Comparison of ENCODE assay signal across 19 cellular contexts in the genomic region with DNA sequence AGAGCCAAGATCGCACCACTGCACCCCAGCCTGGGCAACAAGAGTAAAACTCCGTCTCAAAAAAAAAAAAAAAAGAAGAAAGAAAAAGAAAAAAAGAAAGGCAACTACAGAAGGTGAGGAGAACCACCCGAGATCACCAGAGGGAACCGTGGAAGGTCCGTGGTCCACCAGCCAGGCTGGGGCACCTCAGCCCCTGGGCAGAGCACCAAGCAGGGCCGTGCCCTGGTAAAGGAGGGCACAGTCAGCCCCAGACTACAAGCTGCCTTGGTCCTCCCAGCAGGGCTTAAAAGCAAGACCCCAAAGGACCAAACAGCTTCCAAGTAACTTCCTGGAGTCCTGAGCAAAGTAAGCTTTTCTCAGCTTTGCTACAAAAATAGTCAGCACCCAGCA. TPM values are rescaled to one million over a fixed set of nuclear protein-coding genes. Genes with fewer than 3 reads are reported as not detected.
"Had no signal": no experiment of that assay in that cellular context is flagged by ENCODE, and none has a peak within 500 bp of the region (broad histone marks: within the 10 kb centered on the region; RNA-seq: fewer than 3 reads in every experiment).

No MANE protein-coding gene starts in this region.

- DNase-seq: activated B cell treated with CpG ODN at 0.5 μM for 24 hours; activated CD4-positive, alpha-beta T cell treated with anti-CD3 and anti-CD28 coated beads for 36 hours; activated CD4-positive, alpha-beta T cell treated with anti-CD3 and anti-CD28 coated beads, Interleukin-2, amount 50 U/mL, for 48 hours; activated naive CD4-positive, alpha-beta T cell treated with Interleukin-2 at 50 U/mL for 16 hours; activated T-cell treated with anti-CD3 and anti-CD28 coated beads, Interleukin-2, amount 50 U/mL, for 48 hours; amygdala; cerebellar nuclear complex; hippocampal formation; midbrain; stimulated activated CD4-positive, alpha-beta T cell treated with anti-CD3 and anti-CD28 coated beads, Interleukin-1b, Interleukin-23, amount 100 ng/mL, for 48 hours; transverse colon had no signal

- H3K27me3 ChIP-seq: uterus had no signal

- FAIRE-seq: frontal cortex had no signal

- H3K27ac ChIP-seq: coronary artery, esophagus muscularis mucosa, prostate gland, transverse colon, uterus had no signal

- H3K36me3 ChIP-seq: esophagus muscularis mucosa, prostate gland, transverse colon, uterus had no signal

- ATAC-seq: activated CD4-positive, alpha-beta T cell treated with anti-CD3 and anti-CD28 coated beads for 36 hours had no signal

- H3K4me3 ChIP-seq: coronary artery, esophagus muscularis mucosa, prostate gland, transverse colon, uterus had no signal

- H3K9me3 ChIP-seq: esophagus muscularis mucosa, prostate gland, transverse colon, uterus had no signal

RNA-seq across cellular contexts. Expression of gene SAMD11, which starts 8.8 kb away (rescaled TPM):
- total RNA-seq: activated B cell treated with CpG ODN at 0.5 μM for 24 hours; activated CD4-positive, alpha-beta T cell treated with anti-CD3 and anti-CD28 coated beads for 36 hours had no signal

RNA-seq across cellular contexts. Expression of gene PLEKHN1, which starts 51.4 kb away (rescaled TPM):
- total RNA-seq: frontal cortex, neural crest cell, skeletal muscle tissue, temporal lobe had no signal
